In genomic region chr2:217990389-217990788, GRCh38 we compare ENCODE assay signal across 31 cellular contexts.
"Had no signal": no experiment of that assay in that cellular context is flagged by ENCODE, and none has a peak within 500 bp of the region (broad histone marks: within the 10 kb centered on the region; RNA-seq: fewer than 3 reads in every experiment).

No MANE protein-coding gene starts in this region.

- H3K36me3 ChIP-seq: brain microvascular endothelial cell had no signal

- ATAC-seq: activated T-cell treated with anti-CD3 and anti-CD28 coated beads, Interleukin-2, amount 50 U/mL, for 4 hours; Right ventricle myocardium inferior; SK-N-SH treated with all-trans-retinoic acid at 6 μM for 48 hours had no signal

- H3K4me3 ChIP-seq: PC-9 had no signal

- H2AFZ ChIP-seq: PC-9 had no signal

- FAIRE-seq: RCC 7860 had no signal

- H3K4me2 ChIP-seq: PC-9 had no signal

- H3K27me3 ChIP-seq: brain microvascular endothelial cell had no signal

- DNase-seq: activated B cell treated with CpG ODN at 0.5 μM for 24 hours; activated CD4-positive, alpha-beta memory T cell treated with anti-CD3 and anti-CD28 coated beads for 36 hours; activated CD4-positive, alpha-beta T cell treated with anti-CD3 and anti-CD28 coated beads for 4 hours; activated CD4-positive, alpha-beta T cell treated with anti-CD3 and anti-CD28 coated beads, Interleukin-2, amount 50 U/mL, for 1 hour; activated CD4-positive, CD25-positive, alpha-beta regulatory T cell treated with anti-CD3 and anti-CD28 coated beads, Interleukin-2, amount 50 U/mL, for 72 hours; activated CD8-positive, alpha-beta memory T cell treated with anti-CD3 and anti-CD28 coated beads, Interleukin-2, amount 50 U/mL, for 4 hours; activated gamma-delta T cell treated with Interleukin-2 at 50 U/mL for 16 hours; activated naive CD4-positive, alpha-beta T cell treated with anti-CD3 and anti-CD28 coated beads for 36 hours; activated T-cell treated with anti-CD3 and anti-CD28 coated beads for 4 hours; activated T-cell treated with anti-CD3 and anti-CD28 coated beads, Interleukin-2, amount 50 U/mL, for 4 hours; anterior cingulate cortex; brain microvascular endothelial cell; NCI-H1092 treated with DMSO at 0.1 percent for 48 hours; NCI-H1417; NCI-H146; NCI-H187; NCI-H2029 treated with DMSO at 0.1 percent for 48 hours; NCI-H2107; NCI-H2171; NCI-H510A; NCI-H526; NCI-H748 treated with DMSO at 0.1 percent for 48 hours; PC-9; SIG-M5; SW 1271; T-helper 1 cell; T-helper 9 cell had no signal

- H3K27ac ChIP-seq: brain microvascular endothelial cell, PC-9, VCaP had no signal
